ENCODE assay signal across 1 cellular context in the genomic region with DNA sequence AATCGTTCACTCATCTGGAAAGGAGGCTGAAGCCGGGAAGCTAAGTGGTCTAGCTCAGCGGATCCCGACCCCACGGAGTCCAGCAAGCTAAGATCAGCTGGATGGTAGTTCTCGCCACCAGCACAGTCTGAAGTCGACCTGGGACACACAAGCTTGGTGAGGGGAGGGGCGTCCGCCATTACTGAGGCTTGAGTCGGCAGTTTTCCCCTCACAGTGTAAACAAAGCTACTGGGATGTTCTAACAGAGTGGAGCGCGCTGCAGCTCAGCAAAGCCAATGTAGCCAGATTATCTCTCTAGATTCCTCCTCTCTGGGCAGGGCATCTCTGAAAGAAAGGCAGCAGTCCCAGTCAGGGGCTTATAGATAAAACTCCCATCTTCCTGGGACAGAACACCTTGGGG.
A peak's percentile ranks its signal among the peaks of the same experiment; 100 is the strongest.
TF ChIP-seq lines count a peak whose summit lies in the region.

No MANE protein-coding gene starts in this region.

TF ChIP-seq in K562, 482 proteins besides CTCF, POLR2A, EP300 and RAD21 (continued from another document):
- TF ChIP-seq FOXK2 (conservative IDR thresholded peaks at IDR 0.05 in 1 of 2, IDR thresholded peaks at IDR 0.05 in 1 of 2; ENCODE audit: low read depth in 2 of 2) (0 out of 4 replicates have a peak, but pooled peaks of 1 of the 2 experiments have one; percentile 39), MCM2 (IDR thresholded peaks at IDR 0.05; ENCODE audit: low read depth) (no peak), ZNF707 (CRISPR knock-in tag; conservative IDR thresholded peaks at IDR 0.05) (no peak), HCFC1 (IDR thresholded peaks at IDR 0.05; ENCODE audit: low read depth, low read length) (no peak), ZNF212 (CRISPR knock-in tag; IDR thresholded peaks at IDR 0.05) (no peak), IFI16 (CRISPR knock-in tag; IDR thresholded peaks at IDR 0.05) (no peak), NR2C2 (CRISPR knock-in tag; IDR thresholded peaks at IDR 0.05) (no peak), NR2C2 (tag; IDR thresholded peaks at IDR 0.05) (no peak), BRD4 (IDR thresholded peaks at IDR 0.05) (no peak), CBFA2T2 (conservative IDR thresholded peaks at IDR 0.05) (0 out of 2 replicates have a peak, but pooled peaks have one; percentile 18), FOXA3 (CRISPR knock-in tag; conservative IDR thresholded peaks at IDR 0.05 in 1 of 2, IDR thresholded peaks at IDR 0.05 in 1 of 2) (peak in 1 of 2 experiments; percentile 59; a peak in 1 of 4 replicates), CAMTA2 (CRISPR knock-in tag; conservative IDR thresholded peaks at IDR 0.05) (no peak), BRD9 (IDR thresholded peaks at IDR 0.05; ENCODE audit: low read depth, partially characterized antibody) (no peak), YY1 (IDR thresholded peaks at IDR 0.05; ENCODE audit: borderline replicate concordance in 1 of 3, control insufficient read depth in 1 of 3, extremely low read depth in 1 of 3, insufficient read depth in 3 of 3, insufficient read length in 1 of 3, insufficient replicate concordance in 2 of 3, low read depth in 1 of 3, low read length in 2 of 3) (peak in 1 of 3 experiments; percentile 75), FOS (IDR thresholded peaks at IDR 0.05; ENCODE audit: extremely low read depth, insufficient read length) (no peak), TAL1 (IDR thresholded peaks at IDR 0.05) (peak; percentile 14; the same call in 1 of the 2 replicates), SP2 (IDR thresholded peaks at IDR 0.05; ENCODE audit: extremely low read depth, low read depth, low read length, poor library complexity, severe bottlenecking) (no peak)
- TF ChIP-seq, protein P1, sequence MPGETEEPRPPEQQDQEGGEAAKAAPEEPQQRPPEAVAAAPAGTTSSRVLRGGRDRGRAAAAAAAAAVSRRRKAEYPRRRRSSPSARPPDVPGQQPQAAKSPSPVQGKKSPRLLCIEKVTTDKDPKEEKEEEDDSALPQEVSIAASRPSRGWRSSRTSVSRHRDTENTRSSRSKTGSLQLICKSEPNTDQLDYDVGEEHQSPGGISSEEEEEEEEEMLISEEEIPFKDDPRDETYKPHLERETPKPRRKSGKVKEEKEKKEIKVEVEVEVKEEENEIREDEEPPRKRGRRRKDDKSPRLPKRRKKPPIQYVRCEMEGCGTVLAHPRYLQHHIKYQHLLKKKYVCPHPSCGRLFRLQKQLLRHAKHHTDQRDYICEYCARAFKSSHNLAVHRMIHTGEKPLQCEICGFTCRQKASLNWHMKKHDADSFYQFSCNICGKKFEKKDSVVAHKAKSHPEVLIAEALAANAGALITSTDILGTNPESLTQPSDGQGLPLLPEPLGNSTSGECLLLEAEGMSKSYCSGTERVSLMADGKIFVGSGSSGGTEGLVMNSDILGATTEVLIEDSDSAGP (CRISPR knock-in tag; IDR thresholded peaks at IDR 0.05): no peak
